Comparison of ENCODE assay signal across 17 cellular contexts in genomic region chr5:83095163-83095972, GRCh38. TPM values are rescaled to one million over a fixed set of nuclear protein-coding genes. Genes with fewer than 3 reads are reported as not detected.
A peak's percentile ranks its signal among the peaks of the same experiment; 100 is the strongest.
DNase-seq lines count a peak whose midpoint lies in the region; ATAC-seq, FAIRE-seq and TF ChIP-seq lines count a peak whose summit lies in the region.
"Had no signal": no experiment of that assay in that cellular context is flagged by ENCODE, and none has a peak within 500 bp of the region (broad histone marks: within the 10 kb centered on the region; RNA-seq: fewer than 3 reads in every experiment).

No MANE protein-coding gene starts in this region.

- no peak overlapping the region for H3K56ac ChIP-seq in IMR-90 (ENCODE audit: extremely low read depth, insufficient read depth, low read length)

- peak overlapping the region; percentile 2 for H2BK5ac ChIP-seq in IMR-90 (ENCODE audit: low read depth, low read length, poor library complexity, severe bottlenecking)

- H3K14ac ChIP-seq in IMR-90 (replicated peaks; ENCODE audit: low read depth, low read length), result 0 out of 2 replicates have a peak overlapping the region, but pooled peaks have one; percentile 60

- peak; percentile 9 for FAIRE-seq in astrocyte (lab: Jason Lieb, UNC)

- peaks cover 2% of the 10 kb centered on the region for H3K79me2 ChIP-seq in astrocyte (ENCODE audit: insufficient read depth, low read length)

- DNase-seq in Calu3, result no peak
- no peak for DNase-seq in IMR-90
- no peak for DNase-seq in astrocyte (ENCODE audit: low read depth)
- DNase-seq in mesothelial cell of epicardium (ENCODE audit: low spot score in 2 of 2, unreplicated experiment in 2 of 2), result no peak
- no peak for DNase-seq in NCI-H446 treated with DMSO at 0.1 percent for 48 hours (lab: John Stamatoyannopoulos, UW)
- no peak for DNase-seq in activated CD4-positive, alpha-beta T cell treated with anti-CD3 and anti-CD28 coated beads for 48 hours
- DNase-seq in NCI-H524 treated with DMSO at 0.1 percent for 48 hours (lab: John Stamatoyannopoulos, UW), result no peak
- DNase-seq: COR-L47, MM.1S, NCI-H1105, NCI-H187, NCI-H446, NCI-H774 had no signal

- H2AK5ac ChIP-seq in IMR-90 (ENCODE audit: low read depth, low read length), result no peak overlapping the region; the same call in 1 of the 2 replicates

- TF ChIP-seq RAD21 in IMR-90 (IDR thresholded peaks at IDR 0.05; ENCODE audit: low read length), result no peak

- CTCF ChIA-PET in Calu3 (lab: Charles Lee), result interaction anchor here (0.7 kb wide), 1 partner anchor 41 kb away, joined by 5 read pairs; no protein-coding TSS in a partner anchor
- CTCF ChIA-PET in IMR-90 (lab: Yijun Ruan, JAX), result interaction anchor here (0.6 kb wide), 1 partner anchor 58 kb away, joined by 3 read pairs; no protein-coding TSS in a partner anchor

- H3K9me3 ChIP-seq in IMR-90 (ENCODE audit: control insufficient read depth, insufficient read depth, low read length), result no peaks in the 10 kb centered on the region
- H3K9me3 ChIP-seq in astrocyte (ENCODE audit: insufficient read depth, low read depth, low read length), result no peaks in the 10 kb centered on the region
- H3K9me3 ChIP-seq: HAP-1 had no signal

- H2AK9ac ChIP-seq in IMR-90 (replicated peaks; ENCODE audit: low read depth, low read length, poor library complexity), result peak overlapping the region; percentile 79

- peak overlapping the region; percentile 81 for H2BK120ac ChIP-seq in IMR-90 (ENCODE audit: low read depth, low read length)

- POLR2A ChIA-PET in IMR-90 (lab: Charles Lee; ENCODE audit: unreplicated experiment), result no interaction called here

- no peak overlapping the region for H3K4me3 ChIP-seq in IMR-90 (ENCODE audit: insufficient read depth, low read depth, low read length)
- no peak overlapping the region for H3K4me3 ChIP-seq in astrocyte (ENCODE audit: insufficient read depth, low read depth, low read length)
- H3K4me3 ChIP-seq: HAP-1 had no signal

- H3K27me3 Mint-ChIP-seq in Calu3 (ENCODE audit: unreplicated experiment) (no peaks in the 10 kb centered on the region), astrocyte (ENCODE audit: low read depth, unreplicated experiment) (no peaks in the 10 kb centered on the region), mesothelial cell of epicardium (ENCODE audit: low read depth) (no peaks in the 10 kb centered on the region)

- in situ Hi-C loops in IMR-90 (cut with MboI; ENCODE audit: low sequenced_read_pairs), result loop anchor here (25.0 kb wide), 1 partner anchor 467 kb away; no protein-coding TSS in a partner anchor

- H3K27ac ChIP-seq in IMR-90 (ENCODE audit: insufficient read depth, low read length) (no peak overlapping the region), astrocyte (ENCODE audit: low read depth, low read length) (peak overlapping the region; percentile 78)
- H3K27ac ChIP-seq: KMS-11 had no signal

- WGBS in IMR-90 (ENCODE audit: extremely low coverage in 2 of 2, insufficient read length in 1 of 2), 2 experiments, result no CpG with 5 or more reads among the region's 4 CpGs

- ATAC-seq in IMR-90 (ENCODE audit: low read depth) (no peak; the same call in 1 of the 2 replicates), GM19455 (IDR thresholded peaks at IDR 0.05; ENCODE audit: unreplicated experiment) (no peak)

- BruUV-seq in Calu3 (replicated peaks; lab: Mats Ljungman, UMichigan), result no TSS peak
- no TSS peak for BruUV-seq in IMR-90 (replicated peaks; lab: Mats Ljungman, UMichigan)

- H3K4me1 ChIP-seq in IMR-90 (ENCODE audit: control insufficient read depth, insufficient read depth, low read length) (peaks cover 9% of the 10 kb centered on the region), astrocyte (ENCODE audit: insufficient read depth, low read length) (peaks cover 26% of the 10 kb centered on the region)
- H3K4me1 ChIP-seq: HAP-1 had no signal

- peak overlapping the region; percentile 26; the same call in 2 of the 3 replicates for H2BK15ac ChIP-seq in IMR-90 (ENCODE audit: low read depth, low read length)

- peak overlapping the region; percentile 11; the same call in 1 of the 2 replicates for H3K4me2 ChIP-seq in IMR-90 (ENCODE audit: low read depth, low read length)
- H3K4me2 ChIP-seq in astrocyte (ENCODE audit: low read length), result peak overlapping the region; percentile 70
- H3K4me2 ChIP-seq: KMS-11 had no signal

- no peak overlapping the region for H3K18ac ChIP-seq in IMR-90 (ENCODE audit: low read depth, low read length)

- H2BK20ac ChIP-seq in IMR-90 (ENCODE audit: low read depth, low read length), result peak overlapping the region; percentile 76

- H3K36me3 ChIP-seq in IMR-90 (ENCODE audit: control insufficient read depth, insufficient read depth, low read length) (no peaks in the 10 kb centered on the region), astrocyte (ENCODE audit: insufficient read depth, low read length) (no peaks in the 10 kb centered on the region)
- H3K36me3 ChIP-seq: HAP-1 had no signal

- peak overlapping the region; percentile 8; the same call in 1 of the 2 replicates for H3K23ac ChIP-seq in IMR-90 (ENCODE audit: low read depth, low read length)

- dilution Hi-C loops in IMR-90 (cut with HindIII; ENCODE audit: low sequenced_read_pairs, unreplicated experiment), result no loop called here

- H3K9me3 Mint-ChIP-seq in Calu3 (ENCODE audit: low read depth, unreplicated experiment), result peaks cover 8% of the 10 kb centered on the region
- peaks cover 17% of the 10 kb centered on the region for H3K9me3 Mint-ChIP-seq in astrocyte (ENCODE audit: unreplicated experiment)
- H3K9me3 Mint-ChIP-seq in mesothelial cell of epicardium, result peaks cover 37% of the 10 kb centered on the region

- peak overlapping the region; percentile 9 for H4K91ac ChIP-seq in IMR-90 (ENCODE audit: insufficient read depth, low read depth, low read length)

- H3K27me3 ChIP-seq in IMR-90 (ENCODE audit: control insufficient read depth, insufficient read depth, low read length) (no peaks in the 10 kb centered on the region), astrocyte (ENCODE audit: insufficient read depth, low read length) (no peaks in the 10 kb centered on the region)

- H3K9me1 ChIP-seq in IMR-90 (ENCODE audit: insufficient read depth, low read length), result no peaks in the 10 kb centered on the region

- H3K27ac Mint-ChIP-seq in Calu3 (ENCODE audit: unreplicated experiment) (peak overlapping the region; percentile 76), astrocyte (ENCODE audit: unreplicated experiment) (peak overlapping the region; percentile 62), mesothelial cell of epicardium (peak overlapping the region; percentile 53)
- H3K27ac Mint-ChIP-seq: CD14-positive monocyte had no signal

- peak overlapping the region; percentile 73 for H3K4ac ChIP-seq in IMR-90 (ENCODE audit: low read depth, low read length)

- peak overlapping the region; percentile 76 for H3K4me3 Mint-ChIP-seq in Calu3 (ENCODE audit: low read depth, unreplicated experiment)
- H3K4me3 Mint-ChIP-seq in astrocyte (ENCODE audit: unreplicated experiment), result peak overlapping the region; percentile 12
- H3K4me3 Mint-ChIP-seq in mesothelial cell of epicardium, result no peak overlapping the region
- H3K4me3 Mint-ChIP-seq: CD14-positive monocyte had no signal

- TF ChIP-seq POLR2A in IMR-90 (IDR thresholded peaks at IDR 0.05; ENCODE audit: low read depth, low read length), result no peak

- peaks cover 12% of the 10 kb centered on the region for H3K36me3 Mint-ChIP-seq in Calu3 (ENCODE audit: insufficient read depth, unreplicated experiment)
- peaks cover 4% of the 10 kb centered on the region for H3K36me3 Mint-ChIP-seq in astrocyte (ENCODE audit: low read depth, unreplicated experiment)
- peaks cover 21% of the 10 kb centered on the region for H3K36me3 Mint-ChIP-seq in mesothelial cell of epicardium

- intact Hi-C loops in Calu3 (cut with micrococcal nuclease; ENCODE audit: unreplicated experiment), result loop anchor here (5.0 to 10.0 kb wide), 4 partner anchors 57 to 741 kb away; no protein-coding TSS in a partner anchor
- intact Hi-C loops in IMR-90 (cut with micrococcal nuclease), result no loop called here

- peaks cover 34% of the 10 kb centered on the region for H3K4me1 Mint-ChIP-seq in Calu3 (ENCODE audit: low read depth, unreplicated experiment)
- H3K4me1 Mint-ChIP-seq in astrocyte (ENCODE audit: low read depth, unreplicated experiment), result peaks cover 31% of the 10 kb centered on the region
- peaks cover 40% of the 10 kb centered on the region for H3K4me1 Mint-ChIP-seq in mesothelial cell of epicardium

- no peak for TF ChIP-seq CTCF in Calu3 (IDR thresholded peaks at IDR 0.05; ENCODE audit: unreplicated experiment)
- no peak for TF ChIP-seq CTCF in IMR-90 (conservative IDR thresholded peaks at IDR 0.05; ENCODE audit: low read depth, low read length)
- no peak for TF ChIP-seq CTCF in astrocyte (IDR thresholded peaks at IDR 0.05; ENCODE audit: insufficient read depth, low read depth, low read length)
- no peak for TF ChIP-seq CTCF in mesothelial cell of epicardium (IDR thresholded peaks at IDR 0.05; ENCODE audit: unreplicated experiment)

- H3K79me1 ChIP-seq in IMR-90 (ENCODE audit: low read depth in 1 of 2, low read length in 2 of 2), result peaks cover 5 to 23% of the 10 kb centered on the region in 2 experiments; a peak in 2 of 4 replicates

- H4K5ac ChIP-seq in IMR-90 (ENCODE audit: low read depth, low read length), result no peak overlapping the region

- H2AFZ ChIP-seq in IMR-90 (replicated peaks; ENCODE audit: low read length, poor library complexity), result peak overlapping the region; percentile 76
- no peak overlapping the region for H2AFZ ChIP-seq in astrocyte (ENCODE audit: low read depth, low read length)

- H4K8ac ChIP-seq in IMR-90 (ENCODE audit: low read depth in 2 of 2, low read length in 2 of 2), result peak overlapping the region in 1 of 2 experiments; percentile 13; a peak in 1 of 4 replicates

- H3K9ac ChIP-seq in IMR-90 (ENCODE audit: low read depth, low read length), result no peak overlapping the region
- no peak overlapping the region for H3K9ac ChIP-seq in astrocyte (ENCODE audit: low read length)
- H3K9ac ChIP-seq: KMS-11 had no signal

- H4K20me1 ChIP-seq in IMR-90 (ENCODE audit: insufficient read depth, low read length) (no peaks in the 10 kb centered on the region), astrocyte (ENCODE audit: insufficient read depth, low read length) (no peaks in the 10 kb centered on the region)

RNA-seq across cellular contexts. Expression of gene XRCC4, which starts 18.0 kb away (rescaled TPM):
- total RNA-seq in Calu3 (2022) (25.5 and 34.2 TPM in 2 replicates), IMR-90 (2012; rRNA removed) (4.7 and 11.7 TPM in 2 replicates), astrocyte (15.5 and 17.3 TPM in 2 replicates), mesothelial cell of epicardium (12.0 to 13.6 TPM (median 12.1 TPM) in 3 replicates)
- 3.1 and 3.5 TPM in 2 replicates for polyA plus RNA-seq in IMR-90 (2012; rRNA removed)
- 0.21 and 0.47 TPM in 2 replicates for polyA plus RNA-seq in IMR-90 (2012; cell fraction: cytosol; rRNA removed)
- polyA plus RNA-seq in IMR-90 (2012; cell fraction: nucleus; rRNA removed; ENCODE audit: low replicate concordance), result 0.75 TPM in 1 of 2 replicates, not detected in the other

RNA-seq across cellular contexts. Expression of gene TMEM167A, which starts 18.2 kb away (rescaled TPM):
- total RNA-seq in Calu3 (2022) (161 and 165 TPM in 2 replicates), IMR-90 (2012; rRNA removed) (34.6 and 95.8 TPM in 2 replicates), astrocyte (160 and 163 TPM in 2 replicates), mesothelial cell of epicardium (97.1 to 110 TPM (median 101 TPM) in 3 replicates)
- 36.6 and 45.1 TPM in 2 replicates for polyA plus RNA-seq in IMR-90 (2012; rRNA removed)
- 4.4 and 5.0 TPM in 2 replicates for polyA plus RNA-seq in IMR-90 (2012; cell fraction: cytosol; rRNA removed)
- 1.6 and 19.7 TPM in 2 replicates for polyA plus RNA-seq in IMR-90 (2012; cell fraction: nucleus; rRNA removed; ENCODE audit: low replicate concordance)
